Comparison of ENCODE assay signal across 1 cellular context in genomic region chr2:170715062-170715931, GRCh38.
TF ChIP-seq lines count a peak whose summit lies in the region.

Gene SP5 (plus strand): TSS chr2:170715337. CDS start chr2:170715513, 176 bp downstream.

TF ChIP-seq in HepG2, 621 proteins besides CTCF, POLR2A, EP300 and RAD21 (continued from another document and continues in another):
- peak; percentile 93 for TF ChIP-seq MEIS2 (CRISPR knock-in tag; IDR thresholded peaks at IDR 0.05)
- TF ChIP-seq CERS6 (CRISPR knock-in tag; IDR thresholded peaks at IDR 0.05): no peak
- peak; percentile 81; the same call in 1 of the 2 replicates for TF ChIP-seq FOXC1 (CRISPR knock-in tag; IDR thresholded peaks at IDR 0.05; ENCODE audit: borderline replicate concordance)
- TF ChIP-seq ZFP82 (CRISPR knock-in tag; IDR thresholded peaks at IDR 0.05; ENCODE audit: borderline replicate concordance): 0 out of 2 replicates have a peak, but pooled peaks have one; percentile 86
- 0 out of 2 replicates have a peak, but pooled peaks have one; percentile 80 for TF ChIP-seq RORA (CRISPR knock-in tag; IDR thresholded peaks at IDR 0.05)
- TF ChIP-seq ZNF224 (CRISPR knock-in tag; IDR thresholded peaks at IDR 0.05): no peak; the same call in 1 of the 2 replicates
- peak; percentile 88 for TF ChIP-seq ZSCAN21 (CRISPR knock-in tag; IDR thresholded peaks at IDR 0.05; ENCODE audit: borderline replicate concordance)
- peak; percentile 81; the same call in 1 of the 2 replicates for TF ChIP-seq POLR2AphosphoS2 (IDR thresholded peaks at IDR 0.05; ENCODE audit: low read depth, low read length)
- TF ChIP-seq ETV6 (CRISPR knock-in tag; conservative IDR thresholded peaks at IDR 0.05): peak; percentile 87
- TF ChIP-seq GMEB2 (CRISPR knock-in tag; IDR thresholded peaks at IDR 0.05; ENCODE audit: low read depth): no peak
- peak; percentile 94 for TF ChIP-seq ZNF83 (CRISPR knock-in tag; IDR thresholded peaks at IDR 0.05; ENCODE audit: borderline replicate concordance)
- peak; percentile 53; the same call in 1 of the 2 replicates for TF ChIP-seq ATF1 (CRISPR knock-in tag; IDR thresholded peaks at IDR 0.05)
- TF ChIP-seq, protein P1, sequence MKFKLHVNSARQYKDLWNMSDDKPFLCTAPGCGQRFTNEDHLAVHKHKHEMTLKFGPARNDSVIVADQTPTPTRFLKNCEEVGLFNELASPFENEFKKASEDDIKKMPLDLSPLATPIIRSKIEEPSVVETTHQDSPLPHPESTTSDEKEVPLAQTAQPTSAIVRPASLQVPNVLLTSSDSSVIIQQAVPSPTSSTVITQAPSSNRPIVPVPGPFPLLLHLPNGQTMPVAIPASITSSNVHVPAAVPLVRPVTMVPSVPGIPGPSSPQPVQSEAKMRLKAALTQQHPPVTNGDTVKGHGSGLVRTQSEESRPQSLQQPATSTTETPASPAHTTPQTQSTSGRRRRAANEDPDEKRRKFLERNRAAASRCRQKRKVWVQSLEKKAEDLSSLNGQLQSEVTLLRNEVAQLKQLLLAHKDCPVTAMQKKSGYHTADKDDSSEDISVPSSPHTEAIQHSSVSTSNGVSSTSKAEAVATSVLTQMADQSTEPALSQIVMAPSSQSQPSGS (CRISPR knock-in tag; IDR thresholded peaks at IDR 0.05): peak; percentile 76
- TF ChIP-seq MAFF (IDR thresholded peaks at IDR 0.05; ENCODE audit: low read depth, low read length): no peak
- TF ChIP-seq ZNF652 (CRISPR knock-in tag; IDR thresholded peaks at IDR 0.05; ENCODE audit: borderline replicate concordance, low read depth): no peak
- no peak; the same call in 1 of the 2 replicates for TF ChIP-seq TEF (CRISPR knock-in tag; IDR thresholded peaks at IDR 0.05)
- peak; percentile 93 for TF ChIP-seq ZFY (CRISPR knock-in tag; IDR thresholded peaks at IDR 0.05)
- TF ChIP-seq ZNF615 (CRISPR knock-in tag; IDR thresholded peaks at IDR 0.05; ENCODE audit: borderline replicate concordance): 0 out of 2 replicates have a peak, but pooled peaks have one; percentile 97
- no peak for TF ChIP-seq SMYD3 (CRISPR knock-in tag; IDR thresholded peaks at IDR 0.05)
- 0 out of 2 replicates have a peak, but pooled peaks have one; percentile 5 for TF ChIP-seq NPAS2 (CRISPR knock-in tag; IDR thresholded peaks at IDR 0.05; ENCODE audit: borderline replicate concordance)
- no peak for TF ChIP-seq ATM (IDR thresholded peaks at IDR 0.05; ENCODE audit: borderline replicate concordance)
- no peak for TF ChIP-seq HNRNPUL1 (IDR thresholded peaks at IDR 0.05; ENCODE audit: low read depth, low read length)
- TF ChIP-seq FOXA1 (IDR thresholded peaks at IDR 0.05): no peak
- TF ChIP-seq FOXA1 (CRISPR knock-in tag; IDR thresholded peaks at IDR 0.05): peak; percentile 76
- TF ChIP-seq ZNF562 (CRISPR knock-in tag; IDR thresholded peaks at IDR 0.05; ENCODE audit: borderline replicate concordance): 0 out of 2 replicates have a peak, but pooled peaks have one; percentile 4
- TF ChIP-seq ZFP62 (CRISPR knock-in tag; IDR thresholded peaks at IDR 0.05): no peak
- TF ChIP-seq CEBPG (CRISPR knock-in tag; IDR thresholded peaks at IDR 0.05): peak; percentile 37; the same call in 1 of the 2 replicates
- TF ChIP-seq ZNF101 (CRISPR knock-in tag; IDR thresholded peaks at IDR 0.05; ENCODE audit: borderline replicate concordance, low read depth): peak; percentile 64; the same call in 1 of the 2 replicates
- TF ChIP-seq ATF5 (CRISPR knock-in tag; IDR thresholded peaks at IDR 0.05; ENCODE audit: low read depth): peak; percentile 55; the same call in 1 of the 2 replicates
- TF ChIP-seq ZNF557 (CRISPR knock-in tag; IDR thresholded peaks at IDR 0.05): peak; percentile 87; the same call in 1 of the 2 replicates
- TF ChIP-seq, protein P2, sequence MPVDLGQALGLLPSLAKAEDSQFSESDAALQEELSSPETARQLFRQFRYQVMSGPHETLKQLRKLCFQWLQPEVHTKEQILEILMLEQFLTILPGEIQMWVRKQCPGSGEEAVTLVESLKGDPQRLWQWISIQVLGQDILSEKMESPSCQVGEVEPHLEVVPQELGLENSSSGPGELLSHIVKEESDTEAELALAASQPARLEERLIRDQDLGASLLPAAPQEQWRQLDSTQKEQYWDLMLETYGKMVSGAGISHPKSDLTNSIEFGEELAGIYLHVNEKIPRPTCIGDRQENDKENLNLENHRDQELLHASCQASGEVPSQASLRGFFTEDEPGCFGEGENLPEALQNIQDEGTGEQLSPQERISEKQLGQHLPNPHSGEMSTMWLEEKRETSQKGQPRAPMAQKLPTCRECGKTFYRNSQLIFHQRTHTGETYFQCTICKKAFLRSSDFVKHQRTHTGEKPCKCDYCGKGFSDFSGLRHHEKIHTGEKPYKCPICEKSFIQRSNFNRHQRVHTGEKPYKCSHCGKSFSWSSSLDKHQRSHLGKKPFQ (CRISPR knock-in tag; IDR thresholded peaks at IDR 0.05; ENCODE audit: insufficient replicate concordance): no peak
- peak; percentile 95; the same call in 1 of the 2 replicates for TF ChIP-seq PAX8 (CRISPR knock-in tag; IDR thresholded peaks at IDR 0.05; ENCODE audit: borderline replicate concordance)
- TF ChIP-seq PHF21A (CRISPR knock-in tag; IDR thresholded peaks at IDR 0.05): peak; percentile 95
- TF ChIP-seq, protein P3, sequence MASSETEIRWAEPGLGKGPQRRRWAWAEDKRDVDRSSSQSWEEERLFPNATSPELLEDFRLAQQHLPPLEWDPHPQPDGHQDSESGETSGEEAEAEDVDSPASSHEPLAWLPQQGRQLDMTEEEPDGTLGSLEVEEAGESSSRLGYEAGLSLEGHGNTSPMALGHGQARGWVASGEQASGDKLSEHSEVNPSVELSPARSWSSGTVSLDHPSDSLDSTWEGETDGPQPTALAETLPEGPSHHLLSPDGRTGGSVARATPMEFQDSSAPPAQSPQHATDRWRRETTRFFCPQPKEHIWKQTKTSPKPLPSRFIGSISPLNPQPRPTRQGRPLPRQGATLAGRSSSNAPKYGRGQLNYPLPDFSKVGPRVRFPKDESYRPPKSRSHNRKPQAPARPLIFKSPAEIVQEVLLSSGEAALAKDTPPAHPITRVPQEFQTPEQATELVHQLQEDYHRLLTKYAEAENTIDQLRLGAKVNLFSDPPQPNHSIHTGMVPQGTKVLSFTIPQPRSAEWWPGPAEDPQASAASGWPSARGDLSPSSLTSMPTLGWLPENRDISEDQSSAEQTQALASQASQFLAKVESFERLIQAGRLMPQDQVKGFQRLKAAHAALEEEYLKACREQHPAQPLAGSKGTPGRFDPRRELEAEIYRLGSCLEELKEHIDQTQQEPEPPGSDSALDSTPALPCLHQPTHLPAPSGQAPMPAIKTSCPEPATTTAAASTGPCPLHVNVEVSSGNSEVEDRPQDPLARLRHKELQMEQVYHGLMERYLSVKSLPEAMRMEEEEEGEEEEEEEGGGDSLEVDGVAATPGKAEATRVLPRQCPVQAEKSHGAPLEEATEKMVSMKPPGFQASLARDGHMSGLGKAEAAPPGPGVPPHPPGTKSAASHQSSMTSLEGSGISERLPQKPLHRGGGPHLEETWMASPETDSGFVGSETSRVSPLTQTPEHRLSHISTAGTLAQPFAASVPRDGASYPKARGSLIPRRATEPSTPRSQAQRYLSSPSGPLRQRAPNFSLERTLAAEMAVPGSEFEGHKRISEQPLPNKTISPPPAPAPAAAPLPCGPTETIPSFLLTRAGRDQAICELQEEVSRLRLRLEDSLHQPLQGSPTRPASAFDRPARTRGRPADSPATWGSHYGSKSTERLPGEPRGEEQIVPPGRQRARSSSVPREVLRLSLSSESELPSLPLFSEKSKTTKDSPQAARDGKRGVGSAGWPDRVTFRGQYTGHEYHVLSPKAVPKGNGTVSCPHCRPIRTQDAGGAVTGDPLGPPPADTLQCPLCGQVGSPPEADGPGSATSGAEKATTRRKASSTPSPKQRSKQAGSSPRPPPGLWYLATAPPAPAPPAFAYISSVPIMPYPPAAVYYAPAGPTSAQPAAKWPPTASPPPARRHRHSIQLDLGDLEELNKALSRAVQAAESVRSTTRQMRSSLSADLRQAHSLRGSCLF (CRISPR knock-in tag; IDR thresholded peaks at IDR 0.05; ENCODE audit: borderline replicate concordance): no peak
- 0 out of 2 replicates have a peak, but pooled peaks have one; percentile 38 for TF ChIP-seq ELK4 (CRISPR knock-in tag; IDR thresholded peaks at IDR 0.05; ENCODE audit: borderline replicate concordance)
- no peak for TF ChIP-seq CEBPZ (IDR thresholded peaks at IDR 0.05; ENCODE audit: low read length)
- peak; percentile 68 for TF ChIP-seq ESRRA (CRISPR knock-in tag; IDR thresholded peaks at IDR 0.05; ENCODE audit: low read depth)
- TF ChIP-seq ZBTB8A (CRISPR knock-in tag; IDR thresholded peaks at IDR 0.05; ENCODE audit: borderline replicate concordance, low read depth): peak; percentile 42; the same call in 1 of the 2 replicates
- TF ChIP-seq ZNF333 (CRISPR knock-in tag; IDR thresholded peaks at IDR 0.05; ENCODE audit: borderline replicate concordance): no peak
- TF ChIP-seq CCAR2 (optimal IDR thresholded peaks at IDR 0.05; ENCODE audit: low read depth, low read length): no peak
- TF ChIP-seq CBX2 (IDR thresholded peaks at IDR 0.05; ENCODE audit: low read depth, low read length): no peak
- TF ChIP-seq CBX2 (CRISPR knock-in tag; IDR thresholded peaks at IDR 0.05; ENCODE audit: low read depth): no peak
- TF ChIP-seq SMARCC2 (IDR thresholded peaks at IDR 0.05): no peak
- TF ChIP-seq ZC3H13 (CRISPR knock-in tag; IDR thresholded peaks at IDR 0.05): peak; percentile 83; the same call in 1 of the 2 replicates
- peak; percentile 57; the same call in 1 of the 2 replicates for TF ChIP-seq NAIF1 (CRISPR knock-in tag; IDR thresholded peaks at IDR 0.05; ENCODE audit: borderline replicate concordance)
